ENCODE assay signal across 8 cellular contexts in genomic region chrX:138745215-138745614, GRCh38. TPM values are rescaled to one million over a fixed set of nuclear protein-coding genes. Genes with fewer than 3 reads are reported as not detected.
DNase-seq lines count a peak whose midpoint lies in the region; ATAC-seq, FAIRE-seq and TF ChIP-seq lines count a peak whose summit lies in the region.

No MANE protein-coding gene starts in this region.

- no peaks in the 10 kb centered on the region for H3K36me3 ChIP-seq in astrocyte (ENCODE audit: insufficient read depth, low read length)
- no peaks in the 10 kb centered on the region for H3K36me3 ChIP-seq in thoracic aorta

- H3K9ac ChIP-seq in astrocyte (ENCODE audit: low read length), result no peak overlapping the region

- FAIRE-seq in astrocyte (lab: Jason Lieb, UNC), result peak; percentile 95
- peak; percentile 62 for FAIRE-seq in islet of Langerhans (lab: Jason Lieb, UNC)

- no peaks in the 10 kb centered on the region for H3K27me3 ChIP-seq in astrocyte (ENCODE audit: insufficient read depth, low read length)
- H3K27me3 ChIP-seq in thoracic aorta (replicated peaks; ENCODE audit: insufficient read depth), result no peaks in the 10 kb centered on the region

- H3K4me2 ChIP-seq in astrocyte (ENCODE audit: low read length), result no peak overlapping the region

- peak; percentile 31 for DNase-seq in SIG-M5 treated with dmso at 0.1 percent for 504 hours (lab: John Stamatoyannopoulos, UW; ENCODE audit: unreplicated experiment)
- no peak for DNase-seq in SIG-M5 (lab: John Stamatoyannopoulos, UW)
- DNase-seq in astrocyte (ENCODE audit: low read depth), result peak; percentile 11
- DNase-seq in thoracic aorta (ENCODE audit: low spot score), result no peak
- DNase-seq in stimulated activated CD8-positive, alpha-beta memory T cell treated with anti-CD3 and anti-CD28 coated beads, Interleukin-4, amount 100 ng/mL, for 48 hours, result no peak

- H3K4me3 Mint-ChIP-seq in astrocyte (ENCODE audit: unreplicated experiment), result no peak overlapping the region

- H3K27me3 Mint-ChIP-seq in astrocyte (ENCODE audit: low read depth, unreplicated experiment), result peaks cover 2% of the 10 kb centered on the region

- ATAC-seq in GM21367 (IDR thresholded peaks at IDR 0.05; ENCODE audit: unreplicated experiment), result peak; percentile 64
- ATAC-seq in thoracic aorta (ENCODE audit: insufficient number of reproducible peaks, low FRiP score, low read depth), result no peak

- no peaks in the 10 kb centered on the region for H3K9me3 Mint-ChIP-seq in astrocyte (ENCODE audit: unreplicated experiment)

- H2AFZ ChIP-seq in astrocyte (ENCODE audit: low read depth, low read length), result no peak overlapping the region

- H3K4me3 ChIP-seq in astrocyte (ENCODE audit: insufficient read depth, low read depth, low read length) (no peak overlapping the region), thoracic aorta (no peak overlapping the region)

- no peaks in the 10 kb centered on the region for H3K4me1 Mint-ChIP-seq in astrocyte (ENCODE audit: low read depth, unreplicated experiment)

- H3K27ac ChIP-seq in astrocyte (ENCODE audit: low read depth, low read length) (no peak overlapping the region), thoracic aorta (no peak overlapping the region)

- TF ChIP-seq CTCF in LNCAP (IDR thresholded peaks at IDR 0.05), result peak; percentile 60
- TF ChIP-seq CTCF in astrocyte (IDR thresholded peaks at IDR 0.05; ENCODE audit: insufficient read depth, low read depth, low read length), result peak; percentile 56
- TF ChIP-seq CTCF in thoracic aorta (IDR thresholded peaks at IDR 0.05), result peak; percentile 72

- H3K79me2 ChIP-seq in astrocyte (ENCODE audit: insufficient read depth, low read length), result no peaks in the 10 kb centered on the region

- no peaks in the 10 kb centered on the region for H4K20me1 ChIP-seq in astrocyte (ENCODE audit: insufficient read depth, low read length)

- H3K4me1 ChIP-seq in astrocyte (ENCODE audit: insufficient read depth, low read length) (no peaks in the 10 kb centered on the region), thoracic aorta (ENCODE audit: control insufficient read depth in 1 of 2, low read depth in 2 of 2) (peaks cover 0 to 3% of the 10 kb centered on the region in 2 donors)

- H3K9me3 ChIP-seq in astrocyte (ENCODE audit: insufficient read depth, low read depth, low read length), result no peaks in the 10 kb centered on the region
- H3K9me3 ChIP-seq in thoracic aorta, result no peaks in the 10 kb centered on the region

- H3K27ac Mint-ChIP-seq in astrocyte (ENCODE audit: unreplicated experiment), result no peak overlapping the region

- H3K36me3 Mint-ChIP-seq in astrocyte (ENCODE audit: low read depth, unreplicated experiment), result no peaks in the 10 kb centered on the region

RNA-seq across cellular contexts. Expression of gene FGF13, which starts 33.7 kb away (rescaled TPM):
- total RNA-seq in astrocyte (3.9 and 5.1 TPM in 2 replicates), thoracic aorta (10 to 100 TPM; 18.3 to 21.3 TPM)

Comparison
In these comparisons a context has a peak if more than half of its experiments do, and no peak if none do; other contexts are left out.
1. DNase-seq: peak in SIG-M5 treated with dmso at 0.1 percent for 504 hours (single experiment) and astrocyte (single experiment); none in SIG-M5 (single experiment), thoracic aorta (single experiment) and stimulated activated CD8-positive, alpha-beta memory T cell treated with anti-CD3 and anti-CD28 coated beads, Interleukin-4, amount 100 ng/mL, for 48 hours (single experiment).
2. Peak in every context shown above with its lines, with median percentiles within 50 percentile points of each other: CTCF ChIP-seq.